22 cellular contexts compared by ENCODE assay signal in the genomic region with DNA sequence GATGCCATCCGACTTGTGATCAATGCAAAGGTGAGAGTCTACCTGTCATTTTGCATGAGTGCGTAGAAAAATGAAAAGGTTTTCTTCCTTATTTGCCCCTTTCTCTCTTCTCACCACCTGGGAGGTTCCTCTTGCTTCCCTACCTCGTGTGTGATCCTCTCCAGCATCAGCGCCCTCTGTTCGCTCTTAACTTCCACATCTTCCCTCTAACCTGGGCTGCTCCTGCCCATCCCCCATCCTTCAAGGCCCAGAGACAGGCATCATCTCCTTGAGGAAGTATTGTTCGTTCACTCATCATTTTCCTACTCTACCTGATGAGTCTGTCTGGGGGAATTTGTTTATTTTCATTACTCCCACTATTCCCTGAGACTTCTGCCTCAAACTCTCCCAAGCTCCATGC. TPM values are rescaled to one million over a fixed set of nuclear protein-coding genes. Genes with fewer than 3 reads are reported as not detected.
DNase-seq lines count a peak whose midpoint lies in the region; FAIRE-seq and TF ChIP-seq lines count a peak whose summit lies in the region.
"Had no signal": no experiment of that assay in that cellular context is flagged by ENCODE, and none has a peak within 500 bp of the region (broad histone marks: within the 10 kb centered on the region; RNA-seq: fewer than 3 reads in every experiment).

No MANE protein-coding gene starts in this region.

- H2AFZ ChIP-seq in H1 (ENCODE audit: low read length) (peak overlapping the region; percentile 42; the same call in 1 of the 2 replicates), MM.1S (ENCODE audit: low read length) (no peak overlapping the region)

- H3K56ac ChIP-seq in H1 (replicated peaks; ENCODE audit: insufficient read length, low read depth, low read length), result no peak overlapping the region

- H3K9me3 ChIP-seq in H1 (ENCODE audit: insufficient read depth in 2 of 2, low read depth in 1 of 2, low read length in 1 of 2) (no peaks in the 10 kb centered on the region), MM.1S (replicated peaks; ENCODE audit: insufficient read depth, low read length) (no peaks in the 10 kb centered on the region)
- H3K9me3 ChIP-seq: BE2C, BLaER1 had no signal

- H3K9ac ChIP-seq in H1 (replicated peaks in 1 of 4; ENCODE audit: extremely low read depth in 1 of 4, low read depth in 3 of 4, low read length in 3 of 4) (no peak overlapping the region), MM.1S (ENCODE audit: low read length) (no peak overlapping the region)
- H3K9ac ChIP-seq: BLaER1 had no signal

- H3K9me2 ChIP-seq in MM.1S (replicated peaks; ENCODE audit: insufficient read depth, low read length), result no peaks in the 10 kb centered on the region

- H3K27ac ChIP-seq in H1 (ENCODE audit: low read depth, low read length) (no peak overlapping the region), MM.1S (ENCODE audit: low read length) (no peak overlapping the region)
- H3K27ac ChIP-seq: BLaER1 had no signal

- no peaks in the 10 kb centered on the region for H3K27me3 ChIP-seq in H7 (ENCODE audit: control insufficient read depth, insufficient read depth, low read length)
- H3K27me3 ChIP-seq in H1 (replicated peaks in 1 of 4; ENCODE audit: control insufficient read depth in 3 of 4, extremely low read depth in 1 of 4, insufficient read depth in 3 of 4, low read length in 3 of 4), result no peaks in the 10 kb centered on the region
- H3K27me3 ChIP-seq in MM.1S (replicated peaks; ENCODE audit: insufficient read depth, low read length), result no peaks in the 10 kb centered on the region
- H3K27me3 ChIP-seq: BE2C, BLaER1 had no signal

- no peak overlapping the region for H2BK120ac ChIP-seq in H1 (replicated peaks; ENCODE audit: low read depth, low read length)

- DNase-seq in H7 (peak; percentile 52), H1 (ENCODE audit: low read depth in 1 of 2, low spot score in 2 of 2) (no peak), iPS-NIHi7 (ENCODE audit: extremely low spot score) (peak; percentile 28), putamen (ENCODE audit: low spot score) (no peak), NCI-H748 treated with DMSO at 0.1 percent for 48 hours (lab: John Stamatoyannopoulos, UW) (no peak), MM.1S (no peak)
- DNase-seq in effector CD4-positive, alpha-beta T cell, result no peak
- DNase-seq: 8988T; ACHN; BE2C; C1 segment of cervical spinal cord; CD4-positive, alpha-beta memory T cell; CD4-positive, CD25-positive, alpha-beta regulatory T cell; CD8-positive, alpha-beta memory T cell; COR-L47; DMS79 treated with DMSO at 0.1 percent for 48 hours; GF-D8 had no signal

- POLR2A ChIA-PET in H1 (lab: Charles Lee; ENCODE audit: partially characterized antibody), result no interaction called here

- WGBS in H1 (ENCODE audit: extremely low coverage in 1 of 2, insufficient coverage in 1 of 2, insufficient read length in 1 of 2, insufficient replicate concordance in 2 of 2, low coverage in 1 of 2, low lambda C conversion rate in 2 of 2, missing lambda C conversion rate in 1 of 2), 2 experiments, result 77% methylated on average over 6 of the region's 6 CpGs; no CpG with 5 or more reads in 1 of the 2 experiments

- no peak for TF ChIP-seq EP300 in H1 (IDR thresholded peaks at IDR 0.05; ENCODE audit: borderline replicate concordance in 1 of 2, low read depth in 2 of 2, low read length in 2 of 2)

- H4K91ac ChIP-seq in H1 (replicated peaks; ENCODE audit: insufficient read length, low read length), result no peak overlapping the region

- no peak overlapping the region for H3K4ac ChIP-seq in H1 (replicated peaks; ENCODE audit: insufficient read length, low read depth, low read length)

- H3K4me2 ChIP-seq in H1 (ENCODE audit: insufficient read depth in 1 of 2, low read depth in 2 of 2, low read length in 2 of 2) (no peak overlapping the region), MM.1S (ENCODE audit: low read depth, low read length) (no peak overlapping the region)
- H3K4me2 ChIP-seq: BLaER1 had no signal

- TF ChIP-seq RAD21 in H1 (IDR thresholded peaks at IDR 0.05 in 1 of 2, conservative IDR thresholded peaks at IDR 0.05 in 1 of 2; ENCODE audit: low read depth in 2 of 2, low read length in 2 of 2), result no peak

- no peaks in the 10 kb centered on the region for H3K23me2 ChIP-seq in H1 (ENCODE audit: low read depth, low read length)

- H2BK12ac ChIP-seq in H1 (ENCODE audit: low read depth, low read length), result no peak overlapping the region

- no peak overlapping the region for H2AK5ac ChIP-seq in H1 (ENCODE audit: low read depth, low read length)

- no peak overlapping the region; the same call in 1 of the 2 replicates for H4K8ac ChIP-seq in H1 (ENCODE audit: extremely low read depth, insufficient read depth, low read length)

- no peaks in the 10 kb centered on the region for H3F3A ChIP-seq in MM.1S (ENCODE audit: insufficient read depth, low read length)

- H3K79me2 ChIP-seq in H1 (ENCODE audit: control insufficient read depth in 1 of 2, insufficient read depth in 2 of 2, low read length in 2 of 2), result no peaks in the 10 kb centered on the region
- no peaks in the 10 kb centered on the region for H3K79me2 ChIP-seq in MM.1S (ENCODE audit: low read length)

- H2BK15ac ChIP-seq in H1 (ENCODE audit: low read length), result no peak overlapping the region

- TF ChIP-seq CTCF in H1 (IDR thresholded peaks at IDR 0.05; ENCODE audit: control extremely low read depth in 1 of 3, insufficient read depth in 1 of 3, low read depth in 1 of 3, low read length in 3 of 3), result no peak
- no peak for TF ChIP-seq CTCF in MM.1S (IDR thresholded peaks at IDR 0.05; ENCODE audit: low read length)

- H3K36me3 ChIP-seq in H7 (replicated peaks; ENCODE audit: control insufficient read depth, insufficient read depth, low read length) (no peaks in the 10 kb centered on the region), H1 (ENCODE audit: control insufficient read depth in 2 of 4, insufficient read depth in 4 of 4, low read length in 3 of 4) (no peaks in the 10 kb centered on the region), MM.1S (replicated peaks; ENCODE audit: insufficient read depth, low read length) (no peaks in the 10 kb centered on the region)
- H3K36me3 ChIP-seq: BE2C, BLaER1 had no signal

- FAIRE-seq in H1 (lab: Jason Lieb, UNC), result no peak
- FAIRE-seq: A204.1, G401.6, GM12891, GM19239 had no signal

- no peaks in the 10 kb centered on the region for H3K79me1 ChIP-seq in H1 (ENCODE audit: low read depth, low read length)

- 0 out of 2 replicates have a peak overlapping the region, but pooled peaks have one; percentile 48 for H2BK20ac ChIP-seq in H1 (ENCODE audit: low read length)

- H4K20me1 ChIP-seq in H1 (replicated peaks in 1 of 2; ENCODE audit: control insufficient read depth in 1 of 2, insufficient read depth in 2 of 2, low read length in 2 of 2) (no peaks in the 10 kb centered on the region), MM.1S (ENCODE audit: insufficient read depth, low read length) (no peaks in the 10 kb centered on the region)
- H4K20me1 ChIP-seq: BLaER1 had no signal

- CTCF ChIA-PET in H1 (lab: Charles Lee; ENCODE audit: partially characterized antibody), result no interaction called here

- H3K18ac ChIP-seq in H1 (ENCODE audit: extremely low read depth, low read length), result no peak overlapping the region

- no peak overlapping the region for H3K23ac ChIP-seq in H1 (ENCODE audit: insufficient read length)

- H3K4me3 ChIP-seq in H7 (ENCODE audit: insufficient read depth, low read depth, low read length), result no peak overlapping the region
- H3K4me3 ChIP-seq in H1 (ENCODE audit: extremely low read depth in 1 of 4, insufficient read depth in 2 of 4, low read depth in 3 of 4, low read length in 4 of 4), result no peak overlapping the region
- no peak overlapping the region for H3K4me3 ChIP-seq in MM.1S (ENCODE audit: low read length)
- H3K4me3 ChIP-seq: BLaER1 had no signal

- no peaks in the 10 kb centered on the region for H3K4me1 ChIP-seq in H1 (replicated peaks in 1 of 4; ENCODE audit: control insufficient read depth in 3 of 4, insufficient read depth in 4 of 4, low read length in 3 of 4)
- H3K4me1 ChIP-seq in MM.1S (ENCODE audit: low read length), result no peaks in the 10 kb centered on the region
- H3K4me1 ChIP-seq: BLaER1 had no signal

- no peak overlapping the region for H3K14ac ChIP-seq in H1 (ENCODE audit: insufficient read length)

- no peak overlapping the region for H4K5ac ChIP-seq in H1 (ENCODE audit: insufficient read length, low read depth, low read length)

- TF ChIP-seq POLR2A in H1 (IDR thresholded peaks at IDR 0.05; ENCODE audit: control extremely low read depth in 1 of 2, low read depth in 2 of 2, low read length in 2 of 2), result no peak

- no peak overlapping the region for H2BK5ac ChIP-seq in H1 (ENCODE audit: low read depth, low read length)

TF ChIP-seq in H1, 55 proteins besides CTCF, POLR2A, EP300 and RAD21:
- TF ChIP-seq SP1 (IDR thresholded peaks at IDR 0.05; ENCODE audit: low read depth, low read length), result no peak
- no peak for TF ChIP-seq CBX5 (IDR thresholded peaks at IDR 0.05; ENCODE audit: low read depth, low read length)
- no peak for TF ChIP-seq TAF7 (optimal IDR thresholded peaks at IDR 0.05; ENCODE audit: borderline replicate concordance, low read depth, low read length)
- no peak for TF ChIP-seq SIN3A (conservative IDR thresholded peaks at IDR 0.05 in 1 of 2, IDR thresholded peaks at IDR 0.05 in 1 of 2; ENCODE audit: low read depth in 1 of 2, low read length in 2 of 2)
- TF ChIP-seq KDM1A (IDR thresholded peaks at IDR 0.05; ENCODE audit: borderline replicate concordance, low read length), result no peak
- TF ChIP-seq RNF2 (IDR thresholded peaks at IDR 0.05; ENCODE audit: borderline replicate concordance, low read depth, low read length, missing control alignments, poor library complexity, severe bottlenecking), result no peak
- no peak for TF ChIP-seq PHF8 (conservative IDR thresholded peaks at IDR 0.05; ENCODE audit: low read depth, low read length)
- TF ChIP-seq BCL11A (IDR thresholded peaks at IDR 0.05; ENCODE audit: low read depth in 2 of 2, low read length in 2 of 2), result no peak
TF ChIP-seq in H1: peak in this region for 0.

RNA-seq across cellular contexts. Expression of gene RFK, which starts 55.8 kb away (rescaled TPM):
- 15.2 and 17.5 TPM in 2 replicates for total RNA-seq in H7 (2014; rRNA removed; shearing (Covaris generic))
- total RNA-seq in H1 (2021; fragmentation: NEBNext Ultra II Directional; extraction: Animal tissue kit (Norgen Biotek cat#: 25700)), result 10.6 and 14.9 TPM in 2 replicates
- polyA plus RNA-seq in H1 (2011; rRNA removed), result 3.7 and 4.3 TPM in 2 replicates
- 6.0 TPM for polyA plus RNA-seq in H1 (2011; cell fraction: cytosol; rRNA removed)
- 4.7 TPM for polyA plus RNA-seq in H1 (2011; cell fraction: nucleus; rRNA removed)
- polyA plus RNA-seq in H1 (2012, experiment 1 of 2), result 3.7 to 6.8 TPM (median 5.7 TPM) in 4 replicates
- 2.2 TPM for polyA plus RNA-seq in H1 (2012, experiment 2 of 2)
- polyA plus RNA-seq in H1 (2013, experiment 1 of 2), result 9.6 TPM
- polyA plus RNA-seq in H1 (2013, experiment 2 of 2), result 8.8 TPM
- 2.3 and 2.7 TPM in 2 replicates for polyA minus RNA-seq in H1 (2011; rRNA and poly(A)+ RNA removed)
- 2.7 TPM for polyA minus RNA-seq in H1 (2011; cell fraction: cytosol; rRNA and poly(A)+ RNA removed)
- polyA minus RNA-seq in H1 (2011; cell fraction: nucleus; rRNA and poly(A)+ RNA removed), result 8.9 TPM

Comparison
In these comparisons a context has a peak if more than half of its experiments do, and no peak if none do; other contexts are left out.
1. DNase-seq: peak in H7 (single experiment) and iPS-NIHi7 (single experiment); none in H1 (0 of 2), putamen (single experiment), NCI-H748 treated with DMSO at 0.1 percent for 48 hours (single experiment), effector CD4-positive, alpha-beta T cell (single experiment) and MM.1S (single experiment).